In genomic region chr2:216792222-216793001, GRCh38 we compare ENCODE assay signal across 9 cellular contexts.
DNase-seq lines count a peak whose midpoint lies in the region; FAIRE-seq and TF ChIP-seq lines count a peak whose summit lies in the region.
"Had no signal": no experiment of that assay in that cellular context is flagged by ENCODE, and none has a peak within 500 bp of the region (broad histone marks: within the 10 kb centered on the region; RNA-seq: fewer than 3 reads in every experiment).

No MANE protein-coding gene starts in this region.

- no peaks in the 10 kb centered on the region for H3K36me3 ChIP-seq in esophagus squamous epithelium
- no peaks in the 10 kb centered on the region for H3K36me3 ChIP-seq in effector memory CD4-positive, alpha-beta T cell (ENCODE audit: control insufficient read depth, insufficient read depth, low read length)

- DNase-seq in DMS79 (lab: John Stamatoyannopoulos, UW) (peak; percentile 87), NCI-H526 treated with DMSO at 0.1 percent for 48 hours (lab: John Stamatoyannopoulos, UW) (peak; percentile 49), esophagus squamous epithelium (lab: John Stamatoyannopoulos, UW) (no peak), osteocyte (ENCODE audit: extremely low spot score, unreplicated experiment) (no peak), D721Med (ENCODE audit: insufficient read length, low spot score) (no peak), germinal center (ENCODE audit: low spot score) (no peak)
- DNase-seq in effector memory CD4-positive, alpha-beta T cell = no peak
- no peak for DNase-seq in activated naive CD4-positive, alpha-beta T cell treated with Interleukin-2 at 50 U/mL for 16 hours

- peaks cover 0 to 49% (median 13%) of the 10 kb centered on the region in 3 donors for H3K4me1 ChIP-seq in esophagus squamous epithelium
- no peaks in the 10 kb centered on the region for H3K4me1 ChIP-seq in effector memory CD4-positive, alpha-beta T cell (ENCODE audit: control insufficient read depth, insufficient read depth, low read length, poor library complexity, severe bottlenecking)

- H3K27me3 Mint-ChIP-seq in osteocyte (ENCODE audit: unreplicated experiment) = peaks cover 2% of the 10 kb centered on the region

- H3K9me3 Mint-ChIP-seq in osteocyte (ENCODE audit: unreplicated experiment) = no peaks in the 10 kb centered on the region

- H3K9me3 ChIP-seq in esophagus squamous epithelium = no peaks in the 10 kb centered on the region
- H3K9me3 ChIP-seq in effector memory CD4-positive, alpha-beta T cell (ENCODE audit: control insufficient read depth, low read length) = no peaks in the 10 kb centered on the region

- 29 to 37% methylated on average over 6 to 8 of the region's 8 CpGs for WGBS in esophagus squamous epithelium, 2 donors

- TF ChIP-seq CTCF in esophagus squamous epithelium (IDR thresholded peaks at IDR 0.05) (peak in 1 of 6 experiments; percentile 3), osteocyte (IDR thresholded peaks at IDR 0.05) (no peak), D721Med (IDR thresholded peaks at IDR 0.05; ENCODE audit: insufficient read depth, missing control alignments) (no peak)

- H3K4me1 Mint-ChIP-seq in osteocyte (ENCODE audit: unreplicated experiment) = peaks cover 16% of the 10 kb centered on the region

- intact Hi-C loops in esophagus squamous epithelium (cut with DNase I) = no loop called here

- peak overlapping the region; percentile 11 to 72 (median 65) for H3K27ac ChIP-seq in esophagus squamous epithelium
- H3K27ac ChIP-seq in effector memory CD4-positive, alpha-beta T cell (ENCODE audit: insufficient read depth, low read length, poor library complexity, severe bottlenecking) = no peak overlapping the region
- H3K27ac ChIP-seq: VCaP had no signal

- no peak overlapping the region for H3K4me3 Mint-ChIP-seq in osteocyte (ENCODE audit: unreplicated experiment)

- peaks cover 0 to 13% (median 0%) of the 10 kb centered on the region in 4 donors for H3K27me3 ChIP-seq in esophagus squamous epithelium
- H3K27me3 ChIP-seq in effector memory CD4-positive, alpha-beta T cell (replicated peaks; ENCODE audit: control insufficient read depth, insufficient read depth, low read length, poor library complexity, severe bottlenecking) = no peaks in the 10 kb centered on the region

- no peak for FAIRE-seq in D721Med (lab: Jason Lieb, UNC)

- H3K27ac Mint-ChIP-seq in osteocyte (ENCODE audit: unreplicated experiment) = peak overlapping the region; percentile 91

- no peak for TF ChIP-seq POLR2A in esophagus squamous epithelium (IDR thresholded peaks at IDR 0.05)

- no peak overlapping the region for H3K4me3 ChIP-seq in esophagus squamous epithelium
- H3K4me3 ChIP-seq in effector memory CD4-positive, alpha-beta T cell (ENCODE audit: insufficient read depth, low read depth, low read length, poor library complexity, severe bottlenecking) = no peak overlapping the region

- H3K36me3 Mint-ChIP-seq in osteocyte (ENCODE audit: unreplicated experiment) = no peaks in the 10 kb centered on the region

Comparison
In these comparisons a context has a peak if more than half of its experiments do, and no peak if none do; other contexts are left out.
1. DNase-seq: peak in DMS79 (single experiment) and NCI-H526 treated with DMSO at 0.1 percent for 48 hours (single experiment); none in esophagus squamous epithelium (single experiment), osteocyte (single experiment), D721Med (single experiment), germinal center (single experiment), effector memory CD4-positive, alpha-beta T cell (0 of 3) and activated naive CD4-positive, alpha-beta T cell treated with Interleukin-2 at 50 U/mL for 16 hours (single experiment).